Comparison of ENCODE assay signal across 21 cellular contexts in the genomic region with DNA sequence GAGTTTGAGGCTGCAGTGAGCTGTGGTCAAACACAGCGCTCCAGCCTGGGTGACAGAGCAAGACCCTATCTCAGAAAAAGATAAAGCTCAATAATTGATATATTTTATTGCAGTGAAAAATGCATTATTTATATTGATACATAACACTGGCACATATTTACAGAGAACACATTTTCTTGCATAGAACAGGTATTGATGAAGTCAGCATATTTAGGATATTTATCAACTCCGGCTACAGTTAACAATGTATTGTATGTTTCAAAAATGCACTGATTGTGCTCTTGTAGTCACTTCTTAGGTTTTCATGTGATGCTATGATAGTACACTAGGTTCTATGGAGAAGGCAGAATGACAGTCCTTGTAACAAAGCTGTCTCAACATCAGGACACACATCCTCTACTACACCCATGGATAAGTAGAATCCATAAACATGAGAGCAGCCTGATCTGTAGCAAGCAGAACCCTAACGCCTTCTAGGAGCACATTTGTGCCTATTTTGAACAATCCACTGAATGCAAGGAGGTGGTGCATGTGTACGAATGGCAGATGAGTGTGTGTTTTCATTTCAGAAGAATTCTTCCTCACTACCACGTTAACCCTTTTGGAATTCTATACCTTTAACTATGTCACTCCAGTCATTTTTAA.
"Had no signal": no experiment of that assay in that cellular context is flagged by ENCODE, and none has a peak within 500 bp of the region (broad histone marks: within the 10 kb centered on the region; RNA-seq: fewer than 3 reads in every experiment).

No MANE protein-coding gene starts in this region.

- H3K9me3 ChIP-seq: neutrophil, sigmoid colon, thoracic aorta, transverse colon had no signal

- H3K27ac ChIP-seq: foreskin keratinocyte, left ventricle myocardium inferior, neutrophil, psoas muscle, sigmoid colon, skin epidermis, thoracic aorta, transverse colon had no signal

- DNase-seq: erythroblast; foreskin keratinocyte; immature natural killer cell; kidney; left cardiac atrium; left ventricle myocardium inferior; mesenchymal stem cell; midbrain; psoas muscle; sigmoid colon; stimulated activated CD4-positive, alpha-beta T cell treated with anti-CD3 and anti-CD28 coated beads, Interleukin-2, amount 100 ng/mL, for 24 hours; stimulated activated CD4-positive, alpha-beta T cell treated with anti-CD3 and anti-CD28 coated beads, Interleukin-4, amount 100 ng/mL, for 4 hours; stimulated activated naive B cell treated with anti-CD40 and anti-IgM and Interleukin-4, amounts not matched to agents 10 μg/mL and 1 μg/mL and 100 μg/mL, for 72 hours; stimulated activated naive CD8-positive, alpha-beta T cell treated with anti-CD3 and anti-CD28 coated beads, Interleukin-15, amount 100 ng/mL, for 72 hours; transverse colon had no signal

- ATAC-seq: foreskin keratinocyte; left cardiac atrium; natural killer cell treated with Interleukin-12 subunit alpha and Interleukin-12 subunit beta and Interleukin-15 and Interleukin-18, amount 100 ng/mL, for 72 hours; psoas muscle; stimulated activated naive B cell treated with anti-CD40 and anti-IgM and Interleukin-4, amounts not matched to agents 10 μg/mL and 1 μg/mL and 100 μg/mL, for 72 hours; stimulated activated naive CD8-positive, alpha-beta T cell treated with anti-CD3 and anti-CD28 coated beads, Interleukin-15, amount 100 ng/mL, for 72 hours had no signal

- H3K36me3 ChIP-seq: left ventricle myocardium inferior, neutrophil, sigmoid colon, thoracic aorta, transverse colon had no signal

- FAIRE-seq: endothelial cell of umbilical vein, kidney had no signal

- H3K27me3 ChIP-seq: foreskin keratinocyte, neutrophil, sigmoid colon, transverse colon had no signal

- H3K4me1 ChIP-seq: foreskin keratinocyte, left ventricle myocardium inferior, psoas muscle, transverse colon had no signal

- H3K4me3 ChIP-seq: left ventricle myocardium inferior, lung, psoas muscle, sigmoid colon, skin epidermis, thoracic aorta, transverse colon had no signal
